ENCODE assay signal across 12 cellular contexts in the genomic region with DNA sequence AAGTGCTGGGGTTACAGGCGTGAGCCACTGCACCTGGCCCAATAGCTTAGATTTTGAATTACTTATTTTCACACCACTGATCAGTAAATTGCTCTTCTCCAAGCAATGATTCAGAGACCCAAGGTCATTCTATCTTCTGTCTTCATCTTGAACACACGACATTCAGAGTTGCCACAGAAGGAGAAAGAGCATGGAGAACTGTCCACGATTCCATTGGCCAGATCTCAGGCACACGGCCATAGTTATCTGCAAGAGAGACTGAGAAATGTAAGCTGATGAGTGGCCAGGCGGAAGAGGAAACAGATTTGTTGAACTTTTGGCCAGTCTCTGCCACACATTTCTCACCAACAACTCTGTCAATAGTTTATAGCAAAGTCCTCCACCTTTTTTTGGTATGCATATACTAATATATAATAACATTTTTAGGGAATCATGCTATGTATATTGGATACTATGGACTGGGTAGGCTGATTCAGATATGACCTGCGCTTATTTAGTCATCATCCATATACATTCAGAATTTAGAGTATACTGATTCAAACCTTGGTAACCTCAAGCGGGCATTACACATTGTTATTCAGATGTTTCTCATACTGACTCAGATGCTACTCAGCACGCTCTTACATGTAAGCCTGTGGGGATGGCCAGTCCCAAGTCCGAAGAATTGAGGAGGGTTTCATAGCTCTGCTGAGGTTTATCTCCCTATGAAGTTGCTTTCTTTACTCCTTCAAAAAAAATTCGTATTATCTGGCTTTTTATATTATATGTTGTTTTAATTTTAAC. TPM values are rescaled to one million over a fixed set of nuclear protein-coding genes. Genes with fewer than 3 reads are reported as not detected.
DNase-seq lines count a peak whose midpoint lies in the region; ATAC-seq and TF ChIP-seq lines count a peak whose summit lies in the region.
"Had no signal": no experiment of that assay in that cellular context is flagged by ENCODE, and none has a peak within 500 bp of the region (broad histone marks: within the 10 kb centered on the region; RNA-seq: fewer than 3 reads in every experiment).

No MANE protein-coding gene starts in this region.

- intact Hi-C loops in heart left ventricle (cut with DNase I), result no loop called here

- H3K9me3 ChIP-seq in SJSA1 (replicated peaks) (0 out of 2 replicates have a peak, but pooled peaks cover 2% of the 10 kb centered on the region), heart left ventricle (peaks cover 0 to 3% (median 0%) of the 10 kb centered on the region in 12 donors)
- H3K9me3 ChIP-seq: testis had no signal

- H3K4me1 ChIP-seq in SJSA1 (replicated peaks), result peaks cover 19% of the 10 kb centered on the region
- peaks cover 0 to 8% (median 0%) of the 10 kb centered on the region in 12 donors for H3K4me1 ChIP-seq in heart left ventricle
- H3K4me1 ChIP-seq: testis had no signal

- no peak for TF ChIP-seq POLR2A in heart left ventricle (IDR thresholded peaks at IDR 0.05)

- WGBS in heart left ventricle, 4 donors, result 56 to 69% (median 64%) methylated on average over 10 of the region's 10 CpGs

- TF ChIP-seq CTCF in fibroblast of mammary gland (conservative IDR thresholded peaks at IDR 0.05; ENCODE audit: control insufficient read depth, insufficient read depth, low read depth, low read length), result no peak
- TF ChIP-seq CTCF in heart left ventricle (IDR thresholded peaks at IDR 0.05), result no peak

- no peaks in the 10 kb centered on the region for H3K27me3 ChIP-seq in SJSA1 (replicated peaks)
- no peaks in the 10 kb centered on the region for H3K27me3 ChIP-seq in heart left ventricle
- H3K27me3 ChIP-seq: testis had no signal

- DNase-seq in stimulated activated CD4-positive, alpha-beta T cell treated with anti-CD3 and anti-CD28 coated beads, Interleukin-4, amount 100 ng/mL, for 24 hours, result peak; percentile 8
- DNase-seq in stimulated activated CD4-positive, alpha-beta T cell treated with anti-CD3 and anti-CD28 coated beads, Interleukin-12 subunit alpha, Interleukin-12 subunit beta, amount 100 ng/mL, for 4 hours, result no peak
- DNase-seq in SJSA1 (ENCODE audit: low read depth in 1 of 2, low spot score in 2 of 2), result peak; percentile 58 to 64
- peak; percentile 93 for DNase-seq in fibroblast of mammary gland (ENCODE audit: low read depth)
- peak; percentile 76 for DNase-seq in stromal cell of bone marrow (ENCODE audit: low read depth)
- no peak for DNase-seq in heart left ventricle
- DNase-seq in activated CD8-positive, alpha-beta memory T cell treated with anti-CD3 and anti-CD28 coated beads, Interleukin-2, amount 50 U/mL, for 48 hours, result no peak
- DNase-seq: foreskin melanocyte, midbrain, NCI-H510A treated with DMSO at 0.1 percent for 48 hours, testis had no signal

- H3K36me3 ChIP-seq in SJSA1 (no peaks in the 10 kb centered on the region), heart left ventricle (no peaks in the 10 kb centered on the region)

- ATAC-seq in heart left ventricle (no peak), HG02763 (IDR thresholded peaks at IDR 0.05; ENCODE audit: unreplicated experiment) (no peak)

- H3K27ac ChIP-seq in SJSA1 (peak overlapping the region; percentile 40), heart left ventricle (no peak overlapping the region)
- H3K27ac ChIP-seq: testis had no signal

- H3K4me3 ChIP-seq in SJSA1, result no peak overlapping the region
- no peak overlapping the region for H3K4me3 ChIP-seq in fibroblast of mammary gland (ENCODE audit: control insufficient read depth, low read depth, low read length)
- no peak overlapping the region for H3K4me3 ChIP-seq in heart left ventricle
- H3K4me3 ChIP-seq: testis had no signal

RNA-seq across cellular contexts. Expression of a gene that starts 25.5 kb away (rescaled TPM):
- 331 and 642 TPM in 2 replicates for total RNA-seq in SJSA1 (2014; rRNA removed; shearing (Covaris generic))
- total RNA-seq in heart left ventricle, result 100 to 1,000 TPM in 3 of 9 donors, 10 to 100 TPM in 6; 52.1 to 249 (median 69.9) TPM
- 100 to 1,000 TPM in 1 of 2 donors, 10 to 100 TPM in 1; 23.8 to 118 TPM for polyA plus RNA-seq in heart left ventricle

Comparison
In these comparisons a context has a peak if more than half of its experiments do, and no peak if none do; other contexts are left out.
1. DNase-seq: peak in stimulated activated CD4-positive, alpha-beta T cell treated with anti-CD3 and anti-CD28 coated beads, Interleukin-4, amount 100 ng/mL, for 24 hours (single experiment), SJSA1 (2 of 2), fibroblast of mammary gland (single experiment) and stromal cell of bone marrow (single experiment); none in stimulated activated CD4-positive, alpha-beta T cell treated with anti-CD3 and anti-CD28 coated beads, Interleukin-12 subunit alpha, Interleukin-12 subunit beta, amount 100 ng/mL, for 4 hours (single experiment), heart left ventricle (0 of 5) and activated CD8-positive, alpha-beta memory T cell treated with anti-CD3 and anti-CD28 coated beads, Interleukin-2, amount 50 U/mL, for 48 hours (single experiment).